In the genomic region with DNA sequence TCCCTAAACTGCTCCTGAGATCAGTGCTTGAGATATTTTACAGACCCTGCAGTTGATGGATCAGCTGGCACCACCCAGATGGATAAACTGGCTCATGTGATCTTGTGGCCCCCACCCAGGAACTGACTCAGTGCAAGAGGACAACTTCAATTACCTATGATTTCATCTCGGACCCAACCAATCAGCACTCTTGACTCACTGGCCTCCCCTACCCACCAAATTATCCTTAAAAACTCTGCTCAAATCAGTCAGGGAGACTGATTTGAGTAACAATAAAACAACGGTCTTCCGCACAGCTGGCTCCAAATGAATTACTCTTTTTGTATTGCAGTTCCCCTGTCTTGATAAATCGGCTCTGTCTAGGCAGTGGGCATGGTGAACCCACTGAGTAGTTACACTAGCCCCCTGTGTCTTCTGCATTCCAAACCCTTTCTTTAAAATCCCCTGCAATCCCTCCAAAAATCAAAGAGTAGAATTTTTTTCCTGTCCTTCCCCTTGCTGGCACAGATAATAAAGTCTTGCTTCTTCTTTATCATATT, we compare ENCODE assay signal across 16 cellular contexts. TPM values are rescaled to one million over a fixed set of nuclear protein-coding genes. Genes with fewer than 3 reads are reported as not detected.
DNase-seq lines count a peak whose midpoint lies in the region; ATAC-seq and TF ChIP-seq lines count a peak whose summit lies in the region.
"Had no signal": no experiment of that assay in that cellular context is flagged by ENCODE, and none has a peak within 500 bp of the region (broad histone marks: within the 10 kb centered on the region; RNA-seq: fewer than 3 reads in every experiment).

No MANE protein-coding gene starts in this region.

- no peaks in the 10 kb centered on the region for H3K9me3 ChIP-seq in ectodermal cell (ENCODE audit: control insufficient read depth, low read length)
- no peaks in the 10 kb centered on the region for H3K9me3 ChIP-seq in iPS-20b (ENCODE audit: insufficient read depth, low read depth, low read length)
- H3K9me3 ChIP-seq: MG63 had no signal

- peaks cover 3 to 11% of the 10 kb centered on the region in 2 donors for H3K27me3 Mint-ChIP-seq in stimulated activated naive B cell treated with anti-CD40 and anti-IgM and Interleukin-4, amounts not matched to agents 10 μg/mL and 1 μg/mL and 100 μg/mL, for 72 hours

- no peak overlapping the region for H3K4me3 Mint-ChIP-seq in stimulated activated naive B cell treated with anti-CD40 and anti-IgM and Interleukin-4, amounts not matched to agents 10 μg/mL and 1 μg/mL and 100 μg/mL, for 72 hours
- H3K4me3 Mint-ChIP-seq: CD14-positive monocyte had no signal

- 20 to 21% methylated on average over 4 of the region's 4 CpGs for WGBS in ectodermal cell, 2 experiments

- peak overlapping the region; percentile 27 for H3K27ac Mint-ChIP-seq in stimulated activated naive B cell treated with anti-CD40 and anti-IgM and Interleukin-4, amounts not matched to agents 10 μg/mL and 1 μg/mL and 100 μg/mL, for 72 hours
- H3K27ac Mint-ChIP-seq: CD14-positive monocyte had no signal

- H3K4me1 ChIP-seq in ectodermal cell (ENCODE audit: control insufficient read depth, insufficient read depth, low read length) (peaks cover 34% of the 10 kb centered on the region), iPS-20b (ENCODE audit: insufficient read depth, low read length) (peaks cover 28% of the 10 kb centered on the region; the same call in 1 of the 2 replicates)

- peaks cover 0 to under 1% of the 10 kb centered on the region in 2 donors for H3K36me3 Mint-ChIP-seq in stimulated activated naive B cell treated with anti-CD40 and anti-IgM and Interleukin-4, amounts not matched to agents 10 μg/mL and 1 μg/mL and 100 μg/mL, for 72 hours
- H3K36me3 Mint-ChIP-seq: CD14-positive monocyte had no signal

- no peak for TF ChIP-seq CTCF in GM20000 (IDR thresholded peaks at IDR 0.05; ENCODE audit: extremely low read depth, missing control alignments)

- H3K36me3 ChIP-seq in ectodermal cell (ENCODE audit: control insufficient read depth, insufficient read depth, low read length) = no peaks in the 10 kb centered on the region
- H3K36me3 ChIP-seq in iPS-20b (ENCODE audit: insufficient read depth, low read depth, low read length) = no peaks in the 10 kb centered on the region
- H3K36me3 ChIP-seq: MG63 had no signal

- DNase-seq in HUDEP-2 (lab: John Stamatoyannopoulos, UW; ENCODE audit: unreplicated experiment in 76 of 76) (peak in 64 of 76 experiments; percentile 19 to 92 (median 60)), GM20000 (ENCODE audit: low spot score) (no peak), DMS79 (lab: John Stamatoyannopoulos, UW) (no peak)
- no peak for DNase-seq in stimulated activated naive B cell treated with anti-CD40 and anti-IgM and Interleukin-4, amounts not matched to agents 10 μg/mL and 1 μg/mL and 100 μg/mL, for 72 hours
- DNase-seq: ACHN, AML-193, MG63, NCI-H1092, NCI-H1694, NCI-H524, Right ventricle myocardium superior had no signal

- ATAC-seq in stimulated activated naive B cell treated with anti-CD40 and anti-IgM and Interleukin-4, amounts not matched to agents 10 μg/mL and 1 μg/mL and 100 μg/mL, for 72 hours (replicated peaks) = no peak
- ATAC-seq in HG03095 (IDR thresholded peaks at IDR 0.05; ENCODE audit: unreplicated experiment) = no peak

- H3K27me3 ChIP-seq in ectodermal cell (ENCODE audit: control insufficient read depth, insufficient read depth, low read length, poor library complexity, severe bottlenecking) (no peaks in the 10 kb centered on the region), iPS-20b (ENCODE audit: insufficient read depth, low read length) (no peaks in the 10 kb centered on the region)
- H3K27me3 ChIP-seq: MG63 had no signal

- H3K9ac ChIP-seq in iPS-20b (ENCODE audit: low read depth, low read length) = peak overlapping the region; percentile 22; the same call in 1 of the 2 replicates

- H3K4me3 ChIP-seq in ectodermal cell (ENCODE audit: insufficient read depth, low read depth, low read length) (no peak overlapping the region), iPS-20b (ENCODE audit: low read length) (no peak overlapping the region; the same call in 1 of the 2 replicates)
- H3K4me3 ChIP-seq: MG63, SK-N-MC had no signal

- H3K4me1 Mint-ChIP-seq in stimulated activated naive B cell treated with anti-CD40 and anti-IgM and Interleukin-4, amounts not matched to agents 10 μg/mL and 1 μg/mL and 100 μg/mL, for 72 hours = peaks cover 9 to 11% of the 10 kb centered on the region in 2 donors
- H3K4me1 Mint-ChIP-seq: CD14-positive monocyte had no signal

- H3K27ac ChIP-seq in ectodermal cell (ENCODE audit: insufficient read depth, low read depth, low read length, poor library complexity, severe bottlenecking) (peak overlapping the region; percentile 47), iPS-20b (ENCODE audit: low read length) (no peak overlapping the region)
- H3K27ac ChIP-seq: SK-N-MC had no signal

- peaks cover 5% of the 10 kb centered on the region in 2 donors for H3K9me3 Mint-ChIP-seq in stimulated activated naive B cell treated with anti-CD40 and anti-IgM and Interleukin-4, amounts not matched to agents 10 μg/mL and 1 μg/mL and 100 μg/mL, for 72 hours

RNA-seq across cellular contexts. Expression of a gene that starts 48.2 kb away (rescaled TPM):
- 0.61 TPM for polyA plus RNA-seq in ectodermal cell (2013, experiment 1 of 4)
- polyA plus RNA-seq in ectodermal cell (2013, experiment 2 of 4) = not detected
- polyA plus RNA-seq in ectodermal cell (2013, experiment 3 of 4) = not detected
- not detected for polyA plus RNA-seq in ectodermal cell (2013, experiment 4 of 4)
- polyA plus RNA-seq: CD14-positive monocyte had no signal

Comparison
In these comparisons a context has a peak if more than half of its experiments do, and no peak if none do; other contexts are left out.
1. DNase-seq: peak in HUDEP-2 (64 of 76); none in stimulated activated naive B cell treated with anti-CD40 and anti-IgM and Interleukin-4, amounts not matched to agents 10 μg/mL and 1 μg/mL and 100 μg/mL, for 72 hours (single experiment), GM20000 (single experiment) and DMS79 (single experiment).